Comparison of ENCODE assay signal across 28 cellular contexts in the genomic region with DNA sequence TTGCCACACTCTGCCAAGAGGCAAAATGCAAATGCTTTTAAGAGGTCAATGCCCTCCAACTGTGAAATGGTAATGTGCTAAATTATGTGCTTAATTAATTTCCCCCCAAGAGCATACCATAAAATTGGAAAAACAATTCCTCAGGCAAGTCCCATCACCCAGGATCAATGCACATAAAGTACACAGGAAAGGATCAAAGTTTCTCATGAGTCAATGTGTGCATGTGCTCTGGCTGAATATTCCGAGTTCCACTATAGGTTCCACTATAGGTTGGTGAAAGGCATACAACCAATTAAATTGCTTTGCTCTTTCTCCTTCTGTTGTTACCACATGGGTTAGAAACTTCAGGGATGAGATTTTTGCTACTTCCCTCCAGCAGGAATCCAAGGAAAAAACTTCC.
"Had no signal": no experiment of that assay in that cellular context is flagged by ENCODE, and none has a peak within 500 bp of the region (broad histone marks: within the 10 kb centered on the region; RNA-seq: fewer than 3 reads in every experiment).

No MANE protein-coding gene starts in this region.

- H3K4me3 Mint-ChIP-seq: natural killer cell treated with Interleukin-12 subunit alpha and Interleukin-12 subunit beta and Interleukin-15 and Interleukin-18, amount 100 ng/mL, for 72 hours; nephron progenitor cell; neural crest cell; stimulated activated effector memory CD8-positive, alpha-beta T cell treated with anti-CD3 and anti-CD28 coated beads, Interleukin-12 subunit alpha, Interleukin-12 subunit beta, amount 100 ng/mL, for 72 hours; stimulated activated naive B cell treated with anti-CD40 and anti-IgM and Interleukin-4, amounts not matched to agents 10 μg/mL and 1 μg/mL and 100 μg/mL, for 72 hours; stimulated activated naive CD8-positive, alpha-beta T cell treated with anti-CD3 and anti-CD28 coated beads, Interleukin-15, Interleukin-2, amounts not matched to agents 100 ng/mL and 50 ng/mL, for 24 hours had no signal

- H3K4me3 ChIP-seq: pancreas, prostate gland, right atrium auricular region, right lobe of liver, sigmoid colon, stomach, thoracic aorta, thyroid gland, tibial nerve, upper lobe of left lung, vagina had no signal

- H3K27ac Mint-ChIP-seq: natural killer cell treated with Interleukin-12 subunit alpha and Interleukin-12 subunit beta and Interleukin-15 and Interleukin-18, amount 100 ng/mL, for 72 hours; nephron progenitor cell; stimulated activated effector memory CD8-positive, alpha-beta T cell treated with anti-CD3 and anti-CD28 coated beads, Interleukin-12 subunit alpha, Interleukin-12 subunit beta, amount 100 ng/mL, for 72 hours; stimulated activated naive B cell treated with anti-CD40 and anti-IgM and Interleukin-4, amounts not matched to agents 10 μg/mL and 1 μg/mL and 100 μg/mL, for 72 hours; stimulated activated naive CD8-positive, alpha-beta T cell treated with anti-CD3 and anti-CD28 coated beads, Interleukin-15, Interleukin-2, amounts not matched to agents 100 ng/mL and 50 ng/mL, for 24 hours had no signal

- H3K4me1 Mint-ChIP-seq: nephron progenitor cell; neural crest cell; stimulated activated effector memory CD8-positive, alpha-beta T cell treated with anti-CD3 and anti-CD28 coated beads, Interleukin-12 subunit alpha, Interleukin-12 subunit beta, amount 100 ng/mL, for 72 hours; stimulated activated naive B cell treated with anti-CD40 and anti-IgM and Interleukin-4, amounts not matched to agents 10 μg/mL and 1 μg/mL and 100 μg/mL, for 72 hours had no signal

- FAIRE-seq: pancreas, small intestine, urothelium cell line had no signal

- H3K27me3 ChIP-seq: pancreas, right atrium auricular region, right lobe of liver, sigmoid colon, stomach, thyroid gland, tibial nerve, upper lobe of left lung, vagina had no signal

- H3K9me3 ChIP-seq: neutrophil, pancreas, prostate gland, right atrium auricular region, right lobe of liver, sigmoid colon, stomach, thoracic aorta, thyroid gland, tibial nerve, upper lobe of left lung, vagina had no signal

- H3K27ac ChIP-seq: neutrophil, pancreas, prostate gland, right atrium auricular region, right lobe of liver, sigmoid colon, stomach, thoracic aorta, thyroid gland, tibial nerve, upper lobe of left lung, vagina had no signal

- H3K4me1 ChIP-seq: pancreas, prostate gland, sigmoid colon, tibial nerve, vagina had no signal

- H3K36me3 ChIP-seq: neutrophil, pancreas, prostate gland, right atrium auricular region, right lobe of liver, sigmoid colon, stomach, thoracic aorta, thyroid gland, tibial nerve, upper lobe of left lung, vagina had no signal

- DNase-seq: nephron progenitor cell; nucleus accumbens; pancreas; retina; right lobe of liver; sigmoid colon; small intestine; stimulated activated CD4-positive, alpha-beta T cell treated with anti-CD3 and anti-CD28 coated beads, Interleukin-15, amount 100 ng/mL, for 24 hours; stimulated activated CD4-positive, alpha-beta T cell treated with anti-CD3 and anti-CD28 coated beads, Interleukin-2, amount 100 ng/mL, for 24 hours; stimulated activated CD4-positive, alpha-beta T cell treated with anti-CD3 and anti-CD28 coated beads, Interleukin-2, amount 100 ng/mL, for 48 hours; stimulated activated CD4-positive, alpha-beta T cell treated with anti-CD3 and anti-CD28 coated beads, Interleukin-4, amount 100 ng/mL, for 24 hours; stimulated activated naive B cell treated with anti-CD40 and anti-IgM and Interleukin-4, amounts not matched to agents 10 μg/mL and 1 μg/mL and 100 μg/mL, for 72 hours; stimulated activated naive CD4-positive, alpha-beta T cell treated with Interleukin-2 at 50 U/mL for 16 hours; stomach; thyroid gland; trophoblast cell; upper lobe of left lung had no signal

- ATAC-seq: natural killer cell treated with Interleukin-12 subunit alpha and Interleukin-12 subunit beta and Interleukin-15 and Interleukin-18, amount 100 ng/mL, for 72 hours; pancreas; stimulated activated naive B cell treated with anti-CD40 and anti-IgM and Interleukin-4, amounts not matched to agents 10 μg/mL and 1 μg/mL and 100 μg/mL, for 72 hours had no signal

- H3K36me3 Mint-ChIP-seq: natural killer cell treated with Interleukin-12 subunit alpha and Interleukin-12 subunit beta and Interleukin-15 and Interleukin-18, amount 100 ng/mL, for 72 hours; stimulated activated effector memory CD8-positive, alpha-beta T cell treated with anti-CD3 and anti-CD28 coated beads, Interleukin-12 subunit alpha, Interleukin-12 subunit beta, amount 100 ng/mL, for 72 hours; stimulated activated naive B cell treated with anti-CD40 and anti-IgM and Interleukin-4, amounts not matched to agents 10 μg/mL and 1 μg/mL and 100 μg/mL, for 72 hours had no signal

- H3K9me3 Mint-ChIP-seq: natural killer cell treated with Interleukin-12 subunit alpha and Interleukin-12 subunit beta and Interleukin-15 and Interleukin-18, amount 100 ng/mL, for 72 hours; nephron progenitor cell; neural crest cell; stimulated activated effector memory CD8-positive, alpha-beta T cell treated with anti-CD3 and anti-CD28 coated beads, Interleukin-12 subunit alpha, Interleukin-12 subunit beta, amount 100 ng/mL, for 72 hours; stimulated activated naive B cell treated with anti-CD40 and anti-IgM and Interleukin-4, amounts not matched to agents 10 μg/mL and 1 μg/mL and 100 μg/mL, for 72 hours; stimulated activated naive CD8-positive, alpha-beta T cell treated with anti-CD3 and anti-CD28 coated beads, Interleukin-15, Interleukin-2, amounts not matched to agents 100 ng/mL and 50 ng/mL, for 24 hours had no signal
